8 cellular contexts compared by ENCODE assay signal in the genomic region with DNA sequence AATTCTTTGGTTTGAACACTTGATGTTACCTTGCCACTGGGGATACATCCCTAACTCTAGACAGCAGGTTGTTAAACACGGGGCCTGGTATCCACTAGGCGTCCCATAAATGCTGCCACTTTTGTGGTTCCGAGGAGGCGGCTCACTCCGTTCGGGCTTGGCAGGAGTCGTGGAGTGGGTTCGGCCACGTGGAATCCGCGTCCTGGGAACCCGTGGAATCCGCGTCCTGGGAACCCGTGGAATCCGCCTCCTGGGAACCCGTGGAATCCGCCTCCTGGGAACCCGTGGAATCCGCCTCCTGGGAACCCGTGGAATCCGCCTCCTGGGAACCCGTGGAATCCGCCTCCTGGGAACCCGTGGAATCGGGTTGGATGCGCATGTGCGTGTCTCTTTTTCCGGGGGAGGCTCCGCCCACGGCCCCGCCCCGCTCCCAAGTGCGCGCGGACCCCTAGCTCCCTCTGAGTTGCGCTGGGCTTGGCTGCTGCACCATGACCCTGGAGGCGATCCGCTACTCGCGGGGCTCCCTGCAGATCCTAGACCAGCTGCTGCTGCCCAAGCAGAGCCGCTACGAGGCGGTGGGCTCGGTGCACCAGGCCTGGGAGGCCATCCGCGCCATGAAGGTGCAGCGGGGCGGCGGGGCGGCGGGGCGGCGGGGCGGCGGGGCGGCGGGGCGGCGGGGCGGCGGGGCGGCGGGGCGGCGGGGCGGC. TPM values are rescaled to one million over a fixed set of nuclear protein-coding genes. Genes with fewer than 3 reads are reported as not detected.
DNase-seq lines count a peak whose midpoint lies in the region; ATAC-seq and TF ChIP-seq lines count a peak whose summit lies in the region.

A gene (plus strand): TSS at position 422 of the 707 bp plus-strand sequence. CDS start 67 bp downstream, at position 489.

- WGBS in liver, result 4% methylated on average over 65 of the region's 67 CpGs

- peak in 5 of 56 donors; percentile 6 to 34 (median 17) for TF ChIP-seq CTCF in dorsolateral prefrontal cortex (IDR thresholded peaks at IDR 0.05 in 54 of 56, conservative IDR thresholded peaks at IDR 0.05 in 2 of 56; ENCODE audit: low read depth in 1 of 56, partially characterized antibody in 56 of 56)
- no peak for TF ChIP-seq CTCF in liver (IDR thresholded peaks at IDR 0.05; ENCODE audit: low read depth, low read length, missing input control)

- in situ Hi-C loops in Caki2 (cut with HindIII; ENCODE audit: low pct_unique_long_range_greater_than_20kb, low sequenced_read_pairs), result no loop called here

- H3K36me3 ChIP-seq in liver (ENCODE audit: control insufficient read depth in 4 of 4, insufficient read depth in 3 of 4, low read depth in 1 of 4, low read length in 3 of 4), result peaks cover 5 to 25% (median 10%) of the 10 kb centered on the region in 4 donors

- intact Hi-C loops in dorsolateral prefrontal cortex (cut with DNase I), result no loop called here

- no peak for TF ChIP-seq RAD21 in liver (IDR thresholded peaks at IDR 0.05)

- DNase-seq in Caki2 (ENCODE audit: low read depth) (peak; percentile 67), NCI-H460 (ENCODE audit: extremely low read depth, low read depth) (no peak), dorsolateral prefrontal cortex (peak; percentile 73 to 93 (median 84))
- DNase-seq in activated CD4-positive, alpha-beta T cell treated with anti-CD3 and anti-CD28 coated beads, Interleukin-2, amount 50 U/mL, for 24 hours (ENCODE audit: low read depth in 1 of 2, low spot score in 1 of 2), result peak; percentile 42 to 53
- DNase-seq in stimulated activated CD4-positive, alpha-beta T cell treated with anti-CD3 and anti-CD28 coated beads, Interleukin-4, amount 100 ng/mL, for 1 hour, result peak; percentile 73

- H3K27me3 ChIP-seq in dorsolateral prefrontal cortex, result no peaks in the 10 kb centered on the region
- H3K27me3 ChIP-seq in liver (ENCODE audit: control insufficient read depth in 4 of 4, insufficient read depth in 4 of 4, low read length in 3 of 4), result no peaks in the 10 kb centered on the region

- ATAC-seq in HG02588 (IDR thresholded peaks at IDR 0.05; ENCODE audit: unreplicated experiment), result peak; percentile 46
- no peak for ATAC-seq in GM18511 (IDR thresholded peaks at IDR 0.05; ENCODE audit: unreplicated experiment)

- H3K27ac ChIP-seq in dorsolateral prefrontal cortex (peak within 1 kb of the TSS in 56 of 59 donors; percentile 1 to 86 (median 68)), liver (ENCODE audit: low read depth in 1 of 2, low read length in 2 of 2) (peak within 1 kb of the TSS; percentile 52 to 61)

- no peaks in the 10 kb centered on the region for H3K9me3 ChIP-seq in liver (ENCODE audit: control insufficient read depth in 4 of 4, low read length in 3 of 4)

- peak within 1 kb of the TSS in 1 of 2 donors; percentile 73 for H3K9ac ChIP-seq in liver (ENCODE audit: low read depth in 1 of 2, low read length in 2 of 2)

- H3K4me1 ChIP-seq in liver (ENCODE audit: control insufficient read depth in 4 of 4, insufficient read depth in 4 of 4, low read length in 3 of 4), result peaks cover 6 to 26% (median 18%) of the 10 kb centered on the region in 4 donors

- H3K4me3 ChIP-seq in dorsolateral prefrontal cortex (peak within 1 kb of the TSS; percentile 53 to 87 (median 78)), liver (ENCODE audit: low read depth in 1 of 3, low read length in 3 of 3) (peak within 1 kb of the TSS; percentile 75 to 80 (median 76))

TF ChIP-seq in liver, 16 proteins besides CTCF, POLR2A, EP300 and RAD21:
- TF ChIP-seq GABPA (IDR thresholded peaks at IDR 0.05 in 1 of 2, conservative IDR thresholded peaks at IDR 0.05 in 1 of 2), result peak in 1 of 2 donors; percentile 59
- no peak for TF ChIP-seq HNF4G (IDR thresholded peaks at IDR 0.05)
- TF ChIP-seq HNF4A (conservative IDR thresholded peaks at IDR 0.05), result no peak
- TF ChIP-seq, protein P1, sequence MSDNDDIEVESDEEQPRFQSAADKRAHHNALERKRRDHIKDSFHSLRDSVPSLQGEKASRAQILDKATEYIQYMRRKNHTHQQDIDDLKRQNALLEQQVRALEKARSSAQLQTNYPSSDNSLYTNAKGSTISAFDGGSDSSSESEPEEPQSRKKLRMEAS (IDR thresholded peaks at IDR 0.05), result no peak

RNA-seq across cellular contexts. Expression of the gene that starts here (rescaled TPM):
- 90.3 and 174 TPM in 2 replicates for total RNA-seq in Caki2 (2014; rRNA removed; shearing (Covaris generic); ENCODE audit: low replicate concordance)
- 19.1 and 20.2 TPM in 2 replicates for total RNA-seq in NCI-H460 (2014; rRNA removed; shearing (Covaris generic))
- 172 and 183 TPM in 2 replicates for polyA plus RNA-seq in NCI-H460 (2014; cell fraction: nucleus; rRNA removed)
- total RNA-seq in dorsolateral prefrontal cortex (10 to 100 TPM; 17.0 to 55.8 (median 33.9) TPM), liver (10 to 100 TPM; 17.1 to 50.0 TPM)
- 10 to 100 TPM; 16.3 to 18.2 TPM for polyA plus RNA-seq in liver
